ENCODE assay signal across 1 cellular context in the genomic region with DNA sequence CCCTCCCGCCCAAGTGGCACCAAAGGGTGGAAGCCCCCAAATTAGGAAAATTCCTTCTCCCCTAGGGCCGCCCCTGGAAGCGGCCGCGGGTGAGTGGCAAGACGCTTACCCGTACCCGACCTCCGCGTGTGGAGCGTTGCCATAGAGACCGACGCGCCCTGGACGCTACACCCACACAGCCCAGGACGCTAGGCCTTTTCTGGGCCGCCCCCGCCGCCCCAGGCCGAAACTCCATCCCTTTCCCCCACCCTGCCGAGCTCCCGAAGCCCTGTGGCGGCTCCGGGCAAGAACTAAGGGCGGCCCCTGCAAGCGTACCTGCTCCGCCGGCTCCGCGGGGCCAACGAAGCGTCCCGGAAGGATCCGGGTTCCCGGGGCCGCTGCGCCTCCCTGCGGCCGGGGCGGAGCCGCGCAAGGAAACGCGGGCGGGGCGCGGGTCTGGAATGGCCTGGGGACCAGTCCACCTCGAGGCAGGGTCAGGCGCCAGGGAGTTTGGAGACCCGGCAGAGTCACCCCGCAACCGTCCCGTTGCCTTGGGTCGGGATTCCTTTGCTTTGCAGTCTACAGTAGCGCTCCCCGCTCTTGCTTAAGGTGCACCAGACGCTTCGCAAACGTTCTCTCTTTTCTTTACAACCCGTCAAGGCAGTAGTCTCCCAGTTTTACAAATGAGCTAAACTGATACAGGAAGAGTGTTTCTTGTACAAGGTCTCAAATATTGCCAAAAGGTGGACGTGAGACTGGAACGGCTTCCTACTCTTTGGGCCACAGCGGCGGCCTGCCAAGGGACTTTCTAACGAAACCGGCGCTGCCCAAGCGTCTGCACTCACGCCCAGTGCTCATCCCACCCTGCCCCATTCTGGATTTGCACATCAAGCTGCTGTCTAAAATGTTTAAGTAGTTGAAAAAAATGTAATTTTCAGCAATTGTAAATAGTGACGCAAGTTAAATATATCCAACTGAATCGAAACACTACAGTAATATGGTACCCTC.
TF ChIP-seq lines count a peak whose summit lies in the region.

A gene with protein sequence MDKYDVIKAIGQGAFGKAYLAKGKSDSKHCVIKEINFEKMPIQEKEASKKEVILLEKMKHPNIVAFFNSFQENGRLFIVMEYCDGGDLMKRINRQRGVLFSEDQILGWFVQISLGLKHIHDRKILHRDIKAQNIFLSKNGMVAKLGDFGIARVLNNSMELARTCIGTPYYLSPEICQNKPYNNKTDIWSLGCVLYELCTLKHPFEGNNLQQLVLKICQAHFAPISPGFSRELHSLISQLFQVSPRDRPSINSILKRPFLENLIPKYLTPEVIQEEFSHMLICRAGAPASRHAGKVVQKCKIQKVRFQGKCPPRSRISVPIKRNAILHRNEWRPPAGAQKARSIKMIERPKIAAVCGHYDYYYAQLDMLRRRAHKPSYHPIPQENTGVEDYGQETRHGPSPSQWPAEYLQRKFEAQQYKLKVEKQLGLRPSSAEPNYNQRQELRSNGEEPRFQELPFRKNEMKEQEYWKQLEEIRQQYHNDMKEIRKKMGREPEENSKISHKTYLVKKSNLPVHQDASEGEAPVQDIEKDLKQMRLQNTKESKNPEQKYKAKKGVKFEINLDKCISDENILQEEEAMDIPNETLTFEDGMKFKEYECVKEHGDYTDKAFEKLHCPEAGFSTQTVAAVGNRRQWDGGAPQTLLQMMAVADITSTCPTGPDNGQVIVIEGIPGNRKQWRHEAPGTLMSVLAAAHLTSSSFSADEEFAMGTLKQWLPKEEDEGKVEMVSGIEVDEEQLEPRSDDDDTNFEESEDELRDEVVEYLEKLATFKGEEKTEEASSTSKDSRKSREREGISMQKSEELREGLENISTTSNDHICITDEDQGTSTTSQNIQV (minus strand): TSS at position 360 of the 987 bp plus-strand sequence. CDS start 1,591 bp downstream, outside the sequence.

TF ChIP-seq in HepG2, 621 proteins besides CTCF, POLR2A, EP300 and RAD21 (continued from another document and continues in another):
- TF ChIP-seq, protein P1, sequence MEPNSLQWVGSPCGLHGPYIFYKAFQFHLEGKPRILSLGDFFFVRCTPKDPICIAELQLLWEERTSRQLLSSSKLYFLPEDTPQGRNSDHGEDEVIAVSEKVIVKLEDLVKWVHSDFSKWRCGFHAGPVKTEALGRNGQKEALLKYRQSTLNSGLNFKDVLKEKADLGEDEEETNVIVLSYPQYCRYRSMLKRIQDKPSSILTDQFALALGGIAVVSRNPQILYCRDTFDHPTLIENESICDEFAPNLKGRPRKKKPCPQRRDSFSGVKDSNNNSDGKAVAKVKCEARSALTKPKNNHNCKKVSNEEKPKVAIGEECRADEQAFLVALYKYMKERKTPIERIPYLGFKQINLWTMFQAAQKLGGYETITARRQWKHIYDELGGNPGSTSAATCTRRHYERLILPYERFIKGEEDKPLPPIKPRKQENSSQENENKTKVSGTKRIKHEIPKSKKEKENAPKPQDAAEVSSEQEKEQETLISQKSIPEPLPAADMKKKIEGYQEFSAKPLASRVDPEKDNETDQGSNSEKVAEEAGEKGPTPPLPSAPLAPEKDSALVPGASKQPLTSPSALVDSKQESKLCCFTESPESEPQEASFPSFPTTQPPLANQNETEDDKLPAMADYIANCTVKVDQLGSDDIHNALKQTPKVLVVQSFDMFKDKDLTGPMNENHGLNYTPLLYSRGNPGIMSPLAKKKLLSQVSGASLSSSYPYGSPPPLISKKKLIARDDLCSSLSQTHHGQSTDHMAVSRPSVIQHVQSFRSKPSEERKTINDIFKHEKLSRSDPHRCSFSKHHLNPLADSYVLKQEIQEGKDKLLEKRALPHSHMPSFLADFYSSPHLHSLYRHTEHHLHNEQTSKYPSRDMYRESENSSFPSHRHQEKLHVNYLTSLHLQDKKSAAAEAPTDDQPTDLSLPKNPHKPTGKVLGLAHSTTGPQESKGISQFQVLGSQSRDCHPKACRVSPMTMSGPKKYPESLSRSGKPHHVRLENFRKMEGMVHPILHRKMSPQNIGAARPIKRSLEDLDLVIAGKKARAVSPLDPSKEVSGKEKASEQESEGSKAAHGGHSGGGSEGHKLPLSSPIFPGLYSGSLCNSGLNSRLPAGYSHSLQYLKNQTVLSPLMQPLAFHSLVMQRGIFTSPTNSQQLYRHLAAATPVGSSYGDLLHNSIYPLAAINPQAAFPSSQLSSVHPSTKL (CRISPR knock-in tag; IDR thresholded peaks at IDR 0.05) = peak; percentile 60
- TF ChIP-seq ZBTB7A (CRISPR knock-in tag; IDR thresholded peaks at IDR 0.05) = no peak
- peak; percentile 36 for TF ChIP-seq AGO1 (IDR thresholded peaks at IDR 0.05; ENCODE audit: low read depth, low read length, poor library complexity, severe bottlenecking)
- TF ChIP-seq ZNF34 (CRISPR knock-in tag; IDR thresholded peaks at IDR 0.05; ENCODE audit: borderline replicate concordance) = no peak
- no peak for TF ChIP-seq RARG (CRISPR knock-in tag; IDR thresholded peaks at IDR 0.05; ENCODE audit: low read depth)
- peak; percentile 66; the same call in 1 of the 2 replicates for TF ChIP-seq ETV5 (CRISPR knock-in tag; IDR thresholded peaks at IDR 0.05; ENCODE audit: borderline replicate concordance)
- TF ChIP-seq ZNF451 (CRISPR knock-in tag; IDR thresholded peaks at IDR 0.05) = 0 out of 2 replicates have a peak, but pooled peaks have one; percentile 40
- peak; percentile 74 for TF ChIP-seq KMT2A (CRISPR knock-in tag; IDR thresholded peaks at IDR 0.05)
- TF ChIP-seq FOXA3 (CRISPR knock-in tag; IDR thresholded peaks at IDR 0.05) = 0 out of 2 replicates have a peak, but pooled peaks have one; percentile 25
- TF ChIP-seq, protein P2, sequence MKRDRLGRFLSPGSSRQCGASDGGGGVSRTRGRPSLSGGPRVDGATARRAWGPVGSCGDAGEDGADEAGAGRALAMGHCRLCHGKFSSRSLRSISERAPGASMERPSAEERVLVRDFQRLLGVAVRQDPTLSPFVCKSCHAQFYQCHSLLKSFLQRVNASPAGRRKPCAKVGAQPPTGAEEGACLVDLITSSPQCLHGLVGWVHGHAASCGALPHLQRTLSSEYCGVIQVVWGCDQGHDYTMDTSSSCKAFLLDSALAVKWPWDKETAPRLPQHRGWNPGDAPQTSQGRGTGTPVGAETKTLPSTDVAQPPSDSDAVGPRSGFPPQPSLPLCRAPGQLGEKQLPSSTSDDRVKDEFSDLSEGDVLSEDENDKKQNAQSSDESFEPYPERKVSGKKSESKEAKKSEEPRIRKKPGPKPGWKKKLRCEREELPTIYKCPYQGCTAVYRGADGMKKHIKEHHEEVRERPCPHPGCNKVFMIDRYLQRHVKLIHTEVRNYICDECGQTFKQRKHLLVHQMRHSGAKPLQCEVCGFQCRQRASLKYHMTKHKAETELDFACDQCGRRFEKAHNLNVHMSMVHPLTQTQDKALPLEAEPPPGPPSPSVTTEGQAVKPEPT (CRISPR knock-in tag; IDR thresholded peaks at IDR 0.05; ENCODE audit: low read depth) = 0 out of 2 replicates have a peak, but pooled peaks have one; percentile 55
- peak; percentile 79 for TF ChIP-seq ZNF501 (CRISPR knock-in tag; IDR thresholded peaks at IDR 0.05)
- peak; percentile 9; the same call in 1 of the 2 replicates for TF ChIP-seq PHF21A (CRISPR knock-in tag; IDR thresholded peaks at IDR 0.05)
- 0 out of 2 replicates have a peak, but pooled peaks have one; percentile 30 for TF ChIP-seq ZNF234 (CRISPR knock-in tag; conservative IDR thresholded peaks at IDR 0.05)
- TF ChIP-seq AGO2 (optimal IDR thresholded peaks at IDR 0.05; ENCODE audit: low read depth, low read length) = peak; percentile 85
- TF ChIP-seq ZNF205 (CRISPR knock-in tag; IDR thresholded peaks at IDR 0.05) = 0 out of 2 replicates have a peak, but pooled peaks have one; percentile 23
- TF ChIP-seq ZNF343 (CRISPR knock-in tag; IDR thresholded peaks at IDR 0.05) = 0 out of 2 replicates have a peak, but pooled peaks have one; percentile 12
- TF ChIP-seq, protein P3, sequence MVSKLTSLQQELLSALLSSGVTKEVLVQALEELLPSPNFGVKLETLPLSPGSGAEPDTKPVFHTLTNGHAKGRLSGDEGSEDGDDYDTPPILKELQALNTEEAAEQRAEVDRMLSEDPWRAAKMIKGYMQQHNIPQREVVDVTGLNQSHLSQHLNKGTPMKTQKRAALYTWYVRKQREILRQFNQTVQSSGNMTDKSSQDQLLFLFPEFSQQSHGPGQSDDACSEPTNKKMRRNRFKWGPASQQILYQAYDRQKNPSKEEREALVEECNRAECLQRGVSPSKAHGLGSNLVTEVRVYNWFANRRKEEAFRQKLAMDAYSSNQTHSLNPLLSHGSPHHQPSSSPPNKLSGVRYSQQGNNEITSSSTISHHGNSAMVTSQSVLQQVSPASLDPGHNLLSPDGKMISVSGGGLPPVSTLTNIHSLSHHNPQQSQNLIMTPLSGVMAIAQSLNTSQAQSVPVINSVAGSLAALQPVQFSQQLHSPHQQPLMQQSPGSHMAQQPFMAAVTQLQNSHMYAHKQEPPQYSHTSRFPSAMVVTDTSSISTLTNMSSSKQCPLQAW (CRISPR knock-in tag; IDR thresholded peaks at IDR 0.05) = peak; percentile 81
- peak; percentile 33; the same call in 1 of the 2 replicates for TF ChIP-seq KLF11 (CRISPR knock-in tag; IDR thresholded peaks at IDR 0.05)
- TF ChIP-seq NAIF1 (CRISPR knock-in tag; IDR thresholded peaks at IDR 0.05; ENCODE audit: borderline replicate concordance) = no peak
- peak; percentile 36; the same call in 1 of the 2 replicates for TF ChIP-seq SMC3 (IDR thresholded peaks at IDR 0.05; ENCODE audit: low read length)
- TF ChIP-seq REPIN1 (CRISPR knock-in tag; IDR thresholded peaks at IDR 0.05; ENCODE audit: borderline replicate concordance, low read depth) = peak; percentile 55; the same call in 1 of the 2 replicates
- TF ChIP-seq, protein P4, sequence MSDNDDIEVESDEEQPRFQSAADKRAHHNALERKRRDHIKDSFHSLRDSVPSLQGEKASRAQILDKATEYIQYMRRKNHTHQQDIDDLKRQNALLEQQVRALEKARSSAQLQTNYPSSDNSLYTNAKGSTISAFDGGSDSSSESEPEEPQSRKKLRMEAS (IDR thresholded peaks at IDR 0.05) = peak; percentile 49; the same call in 1 of the 2 replicates
- no peak for TF ChIP-seq CHD4 (IDR thresholded peaks at IDR 0.05; ENCODE audit: borderline replicate concordance, low read length)
- 0 out of 2 replicates have a peak, but pooled peaks have one; percentile 48 for TF ChIP-seq ZNF567 (CRISPR knock-in tag; IDR thresholded peaks at IDR 0.05; ENCODE audit: borderline replicate concordance)
- TF ChIP-seq BCL6 (CRISPR knock-in tag; IDR thresholded peaks at IDR 0.05) = peak; percentile 25; the same call in 1 of the 2 replicates
- TF ChIP-seq, protein P5, sequence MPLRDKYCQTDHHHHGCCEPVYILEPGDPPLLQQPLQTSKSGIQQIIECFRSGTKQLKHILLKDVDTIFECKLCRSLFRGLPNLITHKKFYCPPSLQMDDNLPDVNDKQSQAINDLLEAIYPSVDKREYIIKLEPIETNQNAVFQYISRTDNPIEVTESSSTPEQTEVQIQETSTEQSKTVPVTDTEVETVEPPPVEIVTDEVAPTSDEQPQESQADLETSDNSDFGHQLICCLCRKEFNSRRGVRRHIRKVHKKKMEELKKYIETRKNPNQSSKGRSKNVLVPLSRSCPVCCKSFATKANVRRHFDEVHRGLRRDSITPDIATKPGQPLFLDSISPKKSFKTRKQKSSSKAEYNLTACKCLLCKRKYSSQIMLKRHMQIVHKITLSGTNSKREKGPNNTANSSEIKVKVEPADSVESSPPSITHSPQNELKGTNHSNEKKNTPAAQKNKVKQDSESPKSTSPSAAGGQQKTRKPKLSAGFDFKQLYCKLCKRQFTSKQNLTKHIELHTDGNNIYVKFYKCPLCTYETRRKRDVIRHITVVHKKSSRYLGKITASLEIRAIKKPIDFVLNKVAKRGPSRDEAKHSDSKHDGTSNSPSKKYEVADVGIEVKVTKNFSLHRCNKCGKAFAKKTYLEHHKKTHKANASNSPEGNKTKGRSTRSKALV (CRISPR knock-in tag; IDR thresholded peaks at IDR 0.05) = peak; percentile 56; the same call in 1 of the 2 replicates
- TF ChIP-seq MAZ (IDR thresholded peaks at IDR 0.05; ENCODE audit: borderline replicate concordance, low read depth, low read length) = peak; percentile 26; the same call in 1 of the 2 replicates
- TF ChIP-seq MAZ (CRISPR knock-in tag; IDR thresholded peaks at IDR 0.05; ENCODE audit: low read depth) = 0 out of 2 replicates have a peak, but pooled peaks have one; percentile 19
- no peak for TF ChIP-seq SOX13 (IDR thresholded peaks at IDR 0.05)
- peak in 1 of 2 experiments; percentile 6; a peak in 1 of 4 replicates for TF ChIP-seq SOX13 (CRISPR knock-in tag; conservative IDR thresholded peaks at IDR 0.05 in 1 of 2, IDR thresholded peaks at IDR 0.05 in 1 of 2)
- TF ChIP-seq, protein P6, sequence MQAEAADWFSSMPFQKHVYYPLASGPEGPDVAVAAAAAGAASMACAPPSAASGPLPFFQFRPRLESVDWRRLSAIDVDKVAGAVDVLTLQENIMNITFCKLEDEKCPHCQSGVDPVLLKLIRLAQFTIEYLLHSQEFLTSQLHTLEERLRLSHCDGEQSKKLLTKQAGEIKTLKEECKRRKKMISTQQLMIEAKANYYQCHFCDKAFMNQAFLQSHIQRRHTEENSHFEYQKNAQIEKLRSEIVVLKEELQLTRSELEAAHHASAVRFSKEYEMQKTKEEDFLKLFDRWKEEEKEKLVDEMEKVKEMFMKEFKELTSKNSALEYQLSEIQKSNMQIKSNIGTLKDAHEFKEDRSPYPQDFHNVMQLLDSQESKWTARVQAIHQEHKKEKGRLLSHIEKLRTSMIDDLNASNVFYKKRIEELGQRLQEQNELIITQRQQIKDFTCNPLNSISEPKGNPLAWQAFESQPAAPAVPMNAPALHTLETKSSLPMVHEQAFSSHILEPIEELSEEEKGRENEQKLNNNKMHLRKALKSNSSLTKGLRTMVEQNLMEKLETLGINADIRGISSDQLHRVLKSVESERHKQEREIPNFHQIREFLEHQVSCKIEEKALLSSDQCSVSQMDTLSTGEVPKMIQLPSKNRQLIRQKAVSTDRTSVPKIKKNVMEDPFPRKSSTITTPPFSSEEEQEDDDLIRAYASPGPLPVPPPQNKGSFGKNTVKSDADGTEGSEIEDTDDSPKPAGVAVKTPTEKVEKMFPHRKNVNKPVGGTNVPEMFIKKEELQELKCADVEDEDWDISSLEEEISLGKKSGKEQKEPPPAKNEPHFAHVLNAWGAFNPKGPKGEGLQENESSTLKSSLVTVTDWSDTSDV (CRISPR knock-in tag; IDR thresholded peaks at IDR 0.05) = no peak
- TF ChIP-seq, protein P7, sequence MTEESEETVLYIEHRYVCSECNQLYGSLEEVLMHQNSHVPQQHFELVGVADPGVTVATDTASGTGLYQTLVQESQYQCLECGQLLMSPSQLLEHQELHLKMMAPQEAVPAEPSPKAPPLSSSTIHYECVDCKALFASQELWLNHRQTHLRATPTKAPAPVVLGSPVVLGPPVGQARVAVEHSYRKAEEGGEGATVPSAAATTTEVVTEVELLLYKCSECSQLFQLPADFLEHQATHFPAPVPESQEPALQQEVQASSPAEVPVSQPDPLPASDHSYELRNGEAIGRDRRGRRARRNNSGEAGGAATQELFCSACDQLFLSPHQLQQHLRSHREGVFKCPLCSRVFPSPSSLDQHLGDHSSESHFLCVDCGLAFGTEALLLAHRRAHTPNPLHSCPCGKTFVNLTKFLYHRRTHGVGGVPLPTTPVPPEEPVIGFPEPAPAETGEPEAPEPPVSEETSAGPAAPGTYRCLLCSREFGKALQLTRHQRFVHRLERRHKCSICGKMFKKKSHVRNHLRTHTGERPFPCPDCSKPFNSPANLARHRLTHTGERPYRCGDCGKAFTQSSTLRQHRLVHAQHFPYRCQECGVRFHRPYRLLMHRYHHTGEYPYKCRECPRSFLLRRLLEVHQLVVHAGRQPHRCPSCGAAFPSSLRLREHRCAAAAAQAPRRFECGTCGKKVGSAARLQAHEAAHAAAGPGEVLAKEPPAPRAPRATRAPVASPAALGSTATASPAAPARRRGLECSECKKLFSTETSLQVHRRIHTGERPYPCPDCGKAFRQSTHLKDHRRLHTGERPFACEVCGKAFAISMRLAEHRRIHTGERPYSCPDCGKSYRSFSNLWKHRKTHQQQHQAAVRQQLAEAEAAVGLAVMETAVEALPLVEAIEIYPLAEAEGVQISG (CRISPR knock-in tag; IDR thresholded peaks at IDR 0.05) = peak; percentile 46; the same call in 1 of the 2 replicates
- 0 out of 2 replicates have a peak, but pooled peaks have one; percentile 29 for TF ChIP-seq FOSL2 (CRISPR knock-in tag; IDR thresholded peaks at IDR 0.05)
- TF ChIP-seq CBX2 (IDR thresholded peaks at IDR 0.05; ENCODE audit: low read depth, low read length) = no peak
- TF ChIP-seq CBX2 (CRISPR knock-in tag; IDR thresholded peaks at IDR 0.05; ENCODE audit: low read depth) = no peak
